1 cellular context compared by ENCODE assay signal in the genomic region with DNA sequence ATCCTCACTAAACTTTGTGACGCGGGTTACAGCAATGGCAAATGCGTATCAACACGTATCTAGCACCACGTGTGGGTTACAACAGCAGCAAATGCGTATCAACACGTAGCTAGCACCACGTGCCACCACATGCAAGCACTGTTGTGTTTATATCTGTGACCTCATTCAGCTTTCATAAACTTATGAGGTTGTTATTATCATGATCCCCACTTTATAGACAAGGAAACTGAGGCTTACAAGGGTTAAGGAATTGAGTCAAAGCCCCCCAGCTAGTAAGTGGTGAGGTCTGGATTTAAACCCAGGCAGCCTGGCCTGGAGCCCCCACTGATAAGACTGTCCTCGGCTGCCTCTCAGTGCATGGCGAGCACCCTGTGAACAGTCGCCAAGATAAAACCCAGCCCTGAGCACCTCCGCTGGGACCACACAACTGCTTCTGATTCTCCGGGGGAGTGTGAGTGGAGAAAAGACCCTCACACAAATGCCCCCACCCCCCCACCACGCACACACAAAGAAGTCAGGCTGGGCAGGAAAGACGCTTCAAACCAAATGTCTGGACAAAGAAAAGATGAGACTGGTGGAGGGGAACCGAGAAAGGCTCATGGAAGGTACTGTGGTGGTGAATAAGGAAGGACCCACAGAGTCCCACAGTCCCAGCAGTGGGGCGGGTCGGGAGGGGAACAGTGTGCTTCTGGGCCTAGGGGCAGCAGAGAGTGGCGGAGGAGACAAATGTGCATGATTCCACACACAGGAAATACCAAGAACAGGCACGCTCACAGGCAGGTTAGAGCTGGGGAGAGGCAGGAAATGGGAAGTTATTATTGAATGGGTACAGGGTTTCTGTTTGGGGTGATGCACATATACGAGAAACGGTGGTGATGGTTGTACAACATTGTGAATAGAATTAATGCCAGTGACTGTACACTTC.
TF ChIP-seq lines count a peak whose summit lies in the region.

No MANE protein-coding gene starts in this region.

TF ChIP-seq in K562, 482 proteins besides CTCF, POLR2A, EP300 and RAD21:
- peak; percentile 39; the same call in 1 of the 2 replicates for TF ChIP-seq L3MBTL2 (IDR thresholded peaks at IDR 0.05)
- TF ChIP-seq, protein P1, sequence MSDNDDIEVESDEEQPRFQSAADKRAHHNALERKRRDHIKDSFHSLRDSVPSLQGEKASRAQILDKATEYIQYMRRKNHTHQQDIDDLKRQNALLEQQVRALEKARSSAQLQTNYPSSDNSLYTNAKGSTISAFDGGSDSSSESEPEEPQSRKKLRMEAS (CRISPR knock-in tag; IDR thresholded peaks at IDR 0.05): peak; percentile 40; the same call in 1 of the 2 replicates
- TF ChIP-seq BCOR (IDR thresholded peaks at IDR 0.05): no peak
- TF ChIP-seq, protein P2, sequence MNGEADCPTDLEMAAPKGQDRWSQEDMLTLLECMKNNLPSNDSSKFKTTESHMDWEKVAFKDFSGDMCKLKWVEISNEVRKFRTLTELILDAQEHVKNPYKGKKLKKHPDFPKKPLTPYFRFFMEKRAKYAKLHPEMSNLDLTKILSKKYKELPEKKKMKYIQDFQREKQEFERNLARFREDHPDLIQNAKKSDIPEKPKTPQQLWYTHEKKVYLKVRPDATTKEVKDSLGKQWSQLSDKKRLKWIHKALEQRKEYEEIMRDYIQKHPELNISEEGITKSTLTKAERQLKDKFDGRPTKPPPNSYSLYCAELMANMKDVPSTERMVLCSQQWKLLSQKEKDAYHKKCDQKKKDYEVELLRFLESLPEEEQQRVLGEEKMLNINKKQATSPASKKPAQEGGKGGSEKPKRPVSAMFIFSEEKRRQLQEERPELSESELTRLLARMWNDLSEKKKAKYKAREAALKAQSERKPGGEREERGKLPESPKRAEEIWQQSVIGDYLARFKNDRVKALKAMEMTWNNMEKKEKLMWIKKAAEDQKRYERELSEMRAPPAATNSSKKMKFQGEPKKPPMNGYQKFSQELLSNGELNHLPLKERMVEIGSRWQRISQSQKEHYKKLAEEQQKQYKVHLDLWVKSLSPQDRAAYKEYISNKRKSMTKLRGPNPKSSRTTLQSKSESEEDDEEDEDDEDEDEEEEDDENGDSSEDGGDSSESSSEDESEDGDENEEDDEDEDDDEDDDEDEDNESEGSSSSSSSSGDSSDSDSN (IDR thresholded peaks at IDR 0.05; ENCODE audit: borderline replicate concordance in 1 of 2, low read depth in 2 of 2, low read length in 2 of 2): no peak
- peak; percentile 22; the same call in 1 of the 2 replicates for TF ChIP-seq ZBTB7A (IDR thresholded peaks at IDR 0.05; ENCODE audit: borderline replicate concordance, control insufficient read depth, low read depth, low read length)
- TF ChIP-seq, protein P3, sequence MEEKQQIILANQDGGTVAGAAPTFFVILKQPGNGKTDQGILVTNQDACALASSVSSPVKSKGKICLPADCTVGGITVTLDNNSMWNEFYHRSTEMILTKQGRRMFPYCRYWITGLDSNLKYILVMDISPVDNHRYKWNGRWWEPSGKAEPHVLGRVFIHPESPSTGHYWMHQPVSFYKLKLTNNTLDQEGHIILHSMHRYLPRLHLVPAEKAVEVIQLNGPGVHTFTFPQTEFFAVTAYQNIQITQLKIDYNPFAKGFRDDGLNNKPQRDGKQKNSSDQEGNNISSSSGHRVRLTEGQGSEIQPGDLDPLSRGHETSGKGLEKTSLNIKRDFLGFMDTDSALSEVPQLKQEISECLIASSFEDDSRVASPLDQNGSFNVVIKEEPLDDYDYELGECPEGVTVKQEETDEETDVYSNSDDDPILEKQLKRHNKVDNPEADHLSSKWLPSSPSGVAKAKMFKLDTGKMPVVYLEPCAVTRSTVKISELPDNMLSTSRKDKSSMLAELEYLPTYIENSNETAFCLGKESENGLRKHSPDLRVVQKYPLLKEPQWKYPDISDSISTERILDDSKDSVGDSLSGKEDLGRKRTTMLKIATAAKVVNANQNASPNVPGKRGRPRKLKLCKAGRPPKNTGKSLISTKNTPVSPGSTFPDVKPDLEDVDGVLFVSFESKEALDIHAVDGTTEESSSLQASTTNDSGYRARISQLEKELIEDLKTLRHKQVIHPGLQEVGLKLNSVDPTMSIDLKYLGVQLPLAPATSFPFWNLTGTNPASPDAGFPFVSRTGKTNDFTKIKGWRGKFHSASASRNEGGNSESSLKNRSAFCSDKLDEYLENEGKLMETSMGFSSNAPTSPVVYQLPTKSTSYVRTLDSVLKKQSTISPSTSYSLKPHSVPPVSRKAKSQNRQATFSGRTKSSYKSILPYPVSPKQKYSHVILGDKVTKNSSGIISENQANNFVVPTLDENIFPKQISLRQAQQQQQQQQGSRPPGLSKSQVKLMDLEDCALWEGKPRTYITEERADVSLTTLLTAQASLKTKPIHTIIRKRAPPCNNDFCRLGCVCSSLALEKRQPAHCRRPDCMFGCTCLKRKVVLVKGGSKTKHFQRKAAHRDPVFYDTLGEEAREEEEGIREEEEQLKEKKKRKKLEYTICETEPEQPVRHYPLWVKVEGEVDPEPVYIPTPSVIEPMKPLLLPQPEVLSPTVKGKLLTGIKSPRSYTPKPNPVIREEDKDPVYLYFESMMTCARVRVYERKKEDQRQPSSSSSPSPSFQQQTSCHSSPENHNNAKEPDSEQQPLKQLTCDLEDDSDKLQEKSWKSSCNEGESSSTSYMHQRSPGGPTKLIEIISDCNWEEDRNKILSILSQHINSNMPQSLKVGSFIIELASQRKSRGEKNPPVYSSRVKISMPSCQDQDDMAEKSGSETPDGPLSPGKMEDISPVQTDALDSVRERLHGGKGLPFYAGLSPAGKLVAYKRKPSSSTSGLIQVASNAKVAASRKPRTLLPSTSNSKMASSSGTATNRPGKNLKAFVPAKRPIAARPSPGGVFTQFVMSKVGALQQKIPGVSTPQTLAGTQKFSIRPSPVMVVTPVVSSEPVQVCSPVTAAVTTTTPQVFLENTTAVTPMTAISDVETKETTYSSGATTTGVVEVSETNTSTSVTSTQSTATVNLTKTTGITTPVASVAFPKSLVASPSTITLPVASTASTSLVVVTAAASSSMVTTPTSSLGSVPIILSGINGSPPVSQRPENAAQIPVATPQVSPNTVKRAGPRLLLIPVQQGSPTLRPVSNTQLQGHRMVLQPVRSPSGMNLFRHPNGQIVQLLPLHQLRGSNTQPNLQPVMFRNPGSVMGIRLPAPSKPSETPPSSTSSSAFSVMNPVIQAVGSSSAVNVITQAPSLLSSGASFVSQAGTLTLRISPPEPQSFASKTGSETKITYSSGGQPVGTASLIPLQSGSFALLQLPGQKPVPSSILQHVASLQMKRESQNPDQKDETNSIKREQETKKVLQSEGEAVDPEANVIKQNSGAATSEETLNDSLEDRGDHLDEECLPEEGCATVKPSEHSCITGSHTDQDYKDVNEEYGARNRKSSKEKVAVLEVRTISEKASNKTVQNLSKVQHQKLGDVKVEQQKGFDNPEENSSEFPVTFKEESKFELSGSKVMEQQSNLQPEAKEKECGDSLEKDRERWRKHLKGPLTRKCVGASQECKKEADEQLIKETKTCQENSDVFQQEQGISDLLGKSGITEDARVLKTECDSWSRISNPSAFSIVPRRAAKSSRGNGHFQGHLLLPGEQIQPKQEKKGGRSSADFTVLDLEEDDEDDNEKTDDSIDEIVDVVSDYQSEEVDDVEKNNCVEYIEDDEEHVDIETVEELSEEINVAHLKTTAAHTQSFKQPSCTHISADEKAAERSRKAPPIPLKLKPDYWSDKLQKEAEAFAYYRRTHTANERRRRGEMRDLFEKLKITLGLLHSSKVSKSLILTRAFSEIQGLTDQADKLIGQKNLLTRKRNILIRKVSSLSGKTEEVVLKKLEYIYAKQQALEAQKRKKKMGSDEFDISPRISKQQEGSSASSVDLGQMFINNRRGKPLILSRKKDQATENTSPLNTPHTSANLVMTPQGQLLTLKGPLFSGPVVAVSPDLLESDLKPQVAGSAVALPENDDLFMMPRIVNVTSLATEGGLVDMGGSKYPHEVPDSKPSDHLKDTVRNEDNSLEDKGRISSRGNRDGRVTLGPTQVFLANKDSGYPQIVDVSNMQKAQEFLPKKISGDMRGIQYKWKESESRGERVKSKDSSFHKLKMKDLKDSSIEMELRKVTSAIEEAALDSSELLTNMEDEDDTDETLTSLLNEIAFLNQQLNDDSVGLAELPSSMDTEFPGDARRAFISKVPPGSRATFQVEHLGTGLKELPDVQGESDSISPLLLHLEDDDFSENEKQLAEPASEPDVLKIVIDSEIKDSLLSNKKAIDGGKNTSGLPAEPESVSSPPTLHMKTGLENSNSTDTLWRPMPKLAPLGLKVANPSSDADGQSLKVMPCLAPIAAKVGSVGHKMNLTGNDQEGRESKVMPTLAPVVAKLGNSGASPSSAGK (IDR thresholded peaks at IDR 0.05): peak; percentile 70
TF ChIP-seq in K562: peak in this region for 4.
